ENCODE assay signal across 26 cellular contexts in the genomic region with DNA sequence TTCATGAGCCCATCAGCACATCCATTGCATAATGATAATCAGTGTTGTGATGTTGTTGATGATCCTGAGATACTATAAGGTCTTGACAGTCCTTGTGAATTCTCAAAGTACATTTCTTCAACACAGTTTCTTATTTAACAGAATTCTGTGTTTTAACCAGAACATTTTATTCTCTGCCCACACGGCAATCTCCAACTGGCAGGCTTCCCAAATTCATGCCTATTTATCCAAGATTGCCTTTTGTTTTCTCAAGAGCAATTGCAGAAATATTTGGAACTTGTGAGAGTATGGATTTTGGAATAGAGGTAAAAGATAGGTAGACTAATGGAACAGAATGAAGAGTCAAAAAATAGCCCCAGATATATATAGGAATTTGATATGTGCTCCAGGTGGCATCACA.
"Had no signal": no experiment of that assay in that cellular context is flagged by ENCODE, and none has a peak within 500 bp of the region (broad histone marks: within the 10 kb centered on the region; RNA-seq: fewer than 3 reads in every experiment).

No MANE protein-coding gene starts in this region.

- H3K36me3 ChIP-seq: cardiac muscle cell, Peyer's patch, SJSA1 had no signal

- H3K9me3 ChIP-seq: Peyer's patch, SJSA1, SK-N-SH had no signal

- H3K27ac ChIP-seq: cardiac muscle cell, Peyer's patch, SJSA1 had no signal

- DNase-seq: activated CD4-positive, alpha-beta T cell treated with anti-CD3 and anti-CD28 coated beads, Interleukin-2, amount 10 ng/mL, durations not matched to agents 24 days and 14 days; activated CD4-positive, alpha-beta T cell treated with anti-CD3 and anti-CD28 coated beads, Interleukin-2, amount 50 U/mL, for 4 hours; activated CD8-positive, alpha-beta T cell treated with anti-CD3 and anti-CD28 coated beads for 36 hours; activated gamma-delta T cell treated with Interleukin-2 at 50 U/mL for 16 hours; activated naive CD4-positive, alpha-beta T cell treated with anti-CD3 and anti-CD28 coated beads for 36 hours; activated naive CD8-positive, alpha-beta T cell treated with anti-CD3 and anti-CD28 coated beads, Interleukin-2, amount 50 U/mL, for 24 hours; activated T-cell treated with anti-CD3 and anti-CD28 coated beads, Interleukin-2, amount 50 U/mL, for 1 hour; activated T-cell treated with anti-CD3 and anti-CD28 coated beads, Interleukin-2, amount 50 U/mL, for 72 hours; amniotic stem cell; aorta; NCI-H1105 treated with DMSO at 0.1 percent for 48 hours; NCI-H1436; NCI-H1694; NCI-H1930; NCI-H2081 treated with DMSO at 0.1 percent for 48 hours; NCI-H510A; NCI-H526; NCI-H748 treated with DMSO at 0.1 percent for 48 hours; NK-92 treated with Interleukin-12 subunit alpha and Interleukin-12 subunit beta, amount 100 ng/mL, for 24 hours; PC-3; Peyer's patch; RPMI8226; SHP77 treated with DMSO at 0.1 percent for 48 hours; SK-N-SH had no signal

- H3K9ac ChIP-seq: SK-N-SH had no signal

- H3K4me3 ChIP-seq: cardiac muscle cell, Peyer's patch, SJSA1 had no signal

- H3K27me3 ChIP-seq: cardiac muscle cell, Peyer's patch, SJSA1 had no signal
